In genomic region chr18:21894619-21895367, GRCh38 we compare ENCODE assay signal across 23 cellular contexts.
DNase-seq lines count a peak whose midpoint lies in the region; ATAC-seq and TF ChIP-seq lines count a peak whose summit lies in the region.
"Had no signal": no experiment of that assay in that cellular context is flagged by ENCODE, and none has a peak within 500 bp of the region (broad histone marks: within the 10 kb centered on the region; RNA-seq: fewer than 3 reads in every experiment).

No MANE protein-coding gene starts in this region.

- TF ChIP-seq CTCF in fibroblast of pulmonary artery (IDR thresholded peaks at IDR 0.05; ENCODE audit: low read length, missing control alignments), result no peak

- H3K9ac ChIP-seq in adipocyte (ENCODE audit: low read length), result no peak overlapping the region

- no peaks in the 10 kb centered on the region for H3K27me3 ChIP-seq in adipocyte (replicated peaks; ENCODE audit: control insufficient read depth, insufficient read depth, low read length)
- H3K27me3 ChIP-seq: hepatocyte, ovary had no signal

- H3K4me3 ChIP-seq in adipocyte (ENCODE audit: low read length) (no peak overlapping the region), fibroblast of pulmonary artery (replicated peaks; ENCODE audit: low read depth, low read length) (no peak overlapping the region)
- H3K4me3 ChIP-seq: hepatocyte, ovary had no signal

- no peaks in the 10 kb centered on the region for H3K9me3 ChIP-seq in adipocyte (ENCODE audit: control insufficient read depth, low read length)
- H3K9me3 ChIP-seq: ovary had no signal

- ATAC-seq in GM18867 (IDR thresholded peaks at IDR 0.05; ENCODE audit: unreplicated experiment) (no peak), HG03457 (IDR thresholded peaks at IDR 0.05; ENCODE audit: unreplicated experiment) (no peak)
- ATAC-seq: activated T-cell treated with anti-CD3 and anti-CD28 coated beads, Interleukin-2, amount 50 U/mL, for 72 hours; natural killer cell treated with Interleukin-12 subunit alpha and Interleukin-12 subunit beta and Interleukin-15 and Interleukin-18, amount 100 ng/mL, for 72 hours; stimulated activated naive B cell treated with anti-CD40 and anti-IgM and Interleukin-4, amounts not matched to agents 10 μg/mL and 1 μg/mL and 100 μg/mL, for 72 hours had no signal

- peak; percentile 25 for DNase-seq in DMS79 (lab: John Stamatoyannopoulos, UW)
- peak; percentile 27 for DNase-seq in adipocyte (ENCODE audit: low read depth)
- peak; percentile 71 for DNase-seq in fibroblast of pulmonary artery (ENCODE audit: low read depth)
- DNase-seq in mucosa of gallbladder (ENCODE audit: low spot score), result peak; percentile 39
- DNase-seq in NCI-H510A treated with DMSO at 0.1 percent for 48 hours (lab: John Stamatoyannopoulos, UW), result no peak
- no peak for DNase-seq in NCI-H1092 (lab: John Stamatoyannopoulos, UW)
- DNase-seq: activated CD4-positive, CD25-positive, alpha-beta regulatory T cell treated with anti-CD3 and anti-CD28 coated beads, Interleukin-2, amount 50 U/mL, for 72 hours; activated CD8-positive, alpha-beta memory T cell treated with anti-CD3 and anti-CD28 coated beads for 24 hours; activated naive CD4-positive, alpha-beta T cell treated with anti-CD3 and anti-CD28 coated beads, Interleukin-2, amount 10 ng/mL, durations not matched to agents 7 days and 5 days; activated T-cell treated with anti-CD3 and anti-CD28 coated beads, Interleukin-2, amount 50 U/mL, for 72 hours; DMS 273 treated with DMSO at 0.1 percent for 48 hours; effector CD8-positive, alpha-beta T cell; KBM-7; NCI-H2081; NCI-H510A; stimulated activated CD4-positive, alpha-beta T cell treated with anti-CD3 and anti-CD28 coated beads, Interleukin-2, amount 100 ng/mL, for 24 hours; stimulated activated naive B cell treated with anti-CD40 and anti-IgM and Interleukin-4, amounts not matched to agents 10 μg/mL and 1 μg/mL and 100 μg/mL, for 72 hours; SW 1271 had no signal

- H3K4me1 ChIP-seq in adipocyte (ENCODE audit: control insufficient read depth, insufficient read depth, low read length), result peaks cover 11% of the 10 kb centered on the region

- H3K36me3 ChIP-seq in adipocyte (ENCODE audit: control insufficient read depth, insufficient read depth, low read length, severe bottlenecking), result no peaks in the 10 kb centered on the region
- H3K36me3 ChIP-seq: ovary had no signal

Comparison
In these comparisons a context has a peak if more than half of its experiments do, and no peak if none do; other contexts are left out.
1. DNase-seq: peak in DMS79 (single experiment), adipocyte (single experiment), fibroblast of pulmonary artery (single experiment) and mucosa of gallbladder (single experiment); none in NCI-H510A treated with DMSO at 0.1 percent for 48 hours (single experiment) and NCI-H1092 (single experiment).